In the genomic region with DNA sequence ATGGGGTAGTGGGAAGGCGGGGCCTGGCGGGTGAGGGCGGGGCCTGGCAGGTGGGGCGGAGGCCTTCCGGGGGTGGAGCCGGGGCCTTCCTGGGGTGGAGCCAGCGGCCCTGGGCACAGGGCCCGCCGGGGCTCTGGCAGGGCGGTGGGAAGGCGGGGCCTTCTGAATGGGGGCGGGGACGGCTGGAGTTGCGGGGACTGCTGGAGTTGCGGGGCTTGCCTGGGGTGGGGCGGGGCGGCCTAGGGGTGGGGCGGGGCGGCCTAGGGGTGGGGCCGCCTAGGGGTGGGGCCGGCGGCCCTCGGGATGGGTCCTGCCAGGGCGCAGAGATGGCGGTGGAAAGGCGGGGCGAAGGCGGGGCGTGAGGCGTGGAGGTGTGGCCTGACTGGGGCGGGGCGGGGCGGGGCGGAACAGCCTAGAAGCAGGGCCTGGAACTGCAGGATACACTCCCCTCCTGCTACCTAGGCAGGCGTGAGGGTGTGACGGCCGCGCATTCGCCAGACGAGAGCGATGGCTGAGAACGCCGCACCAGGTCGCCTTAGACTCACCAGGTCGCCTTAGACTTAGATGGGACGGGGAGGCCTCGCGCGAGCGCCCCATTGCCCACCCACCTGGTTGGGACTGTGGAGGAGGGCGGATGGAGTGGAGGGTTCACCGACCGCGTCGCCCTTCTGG, we compare ENCODE assay signal across 7 cellular contexts. TPM values are rescaled to one million over a fixed set of nuclear protein-coding genes. Genes with fewer than 3 reads are reported as not detected.
DNase-seq lines count a peak whose midpoint lies in the region; ATAC-seq and FAIRE-seq lines count a peak whose summit lies in the region.

No MANE protein-coding gene starts in this region.

- DNase-seq in T-helper 9 cell, result peak; percentile 78
- DNase-seq in astrocyte of the hippocampus (ENCODE audit: low read depth, low spot score), result peak; percentile 82
- DNase-seq in hypothalamus (lab: John Stamatoyannopoulos, UW), result peak in 50 of 51 donors; percentile 16 to 96 (median 80)
- peak; percentile 89 for DNase-seq in small intestine
- DNase-seq in DMS114 treated with DMSO at 0.1 percent for 48 hours (lab: John Stamatoyannopoulos, UW; ENCODE audit: unreplicated experiment), result no peak

- ATAC-seq in GM19023 (IDR thresholded peaks at IDR 0.05; ENCODE audit: unreplicated experiment) (peak; percentile 71), HG03139 (IDR thresholded peaks at IDR 0.05; ENCODE audit: unreplicated experiment) (peak; percentile 76)

- H3K27ac ChIP-seq in small intestine (ENCODE audit: low read depth in 1 of 2, low read length in 1 of 2), result peak overlapping the region in 1 of 2 donors; percentile 26

- 3 to 4% (median 4%) methylated on average over 32 to 55 of the region's 55 CpGs for WGBS in small intestine, 3 donors

- H3K9me3 ChIP-seq in small intestine (ENCODE audit: control insufficient read depth, low read depth), result no peaks in the 10 kb centered on the region

- no peaks in the 10 kb centered on the region for H3K36me3 ChIP-seq in small intestine (ENCODE audit: control insufficient read depth in 2 of 2, insufficient read depth in 2 of 2, low read length in 2 of 2)

- no peaks in the 10 kb centered on the region for H3K4me1 ChIP-seq in small intestine (ENCODE audit: control insufficient read depth in 2 of 2, insufficient read depth in 1 of 2, low read depth in 1 of 2, low read length in 1 of 2)

- no peak for FAIRE-seq in small intestine (lab: Jason Lieb, UNC)

- peak overlapping the region in 1 of 2 donors; percentile 30 for H3K4me3 ChIP-seq in small intestine (ENCODE audit: low read depth in 1 of 2, low read length in 2 of 2)

- H3K27me3 ChIP-seq in small intestine (ENCODE audit: control insufficient read depth in 2 of 2, insufficient read depth in 2 of 2, low read length in 2 of 2), result no peaks in the 10 kb centered on the region

RNA-seq across cellular contexts. Expression of gene RRP7A, which starts 19.3 kb away (rescaled TPM):
- 10 to 100 TPM in 2 of 3 donors, 1 to 10 TPM in 1; 7.0 to 38.1 (median 14.5) TPM for polyA plus RNA-seq in small intestine

RNA-seq across cellular contexts. Expression of gene SERHL2, which starts 53.5 kb away (rescaled TPM):
- polyA plus RNA-seq in small intestine, result 1 to 10 TPM in 2 of 3 donors, under 1 TPM in 1; 0.89 to 4.1 (median 2.4) TPM
